31 cellular contexts compared by ENCODE assay signal in the genomic region with DNA sequence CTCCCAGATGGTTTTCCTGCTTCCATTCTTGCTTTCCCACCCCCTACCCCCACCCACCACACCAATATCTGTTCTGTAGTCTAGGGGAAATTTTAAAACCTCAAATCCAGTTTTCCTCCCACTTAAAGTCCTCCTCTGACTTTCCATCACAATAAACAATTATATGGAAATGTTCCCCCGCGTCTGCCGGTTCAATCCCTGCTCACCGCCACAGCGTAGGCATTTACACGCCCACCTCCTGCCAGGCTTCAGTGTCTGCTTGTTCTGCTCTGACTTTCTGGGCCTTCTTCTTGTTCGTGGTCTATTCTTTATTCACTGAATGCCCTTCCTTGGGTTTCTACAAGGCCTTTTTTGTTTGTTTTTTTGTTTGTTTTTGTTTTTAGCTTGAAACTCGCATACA.
"Had no signal": no experiment of that assay in that cellular context is flagged by ENCODE, and none has a peak within 500 bp of the region (broad histone marks: within the 10 kb centered on the region; RNA-seq: fewer than 3 reads in every experiment).

No MANE protein-coding gene starts in this region.

- H3K36me3 Mint-ChIP-seq: activated CD8-positive, alpha-beta memory T cell treated with anti-CD3 and anti-CD28 coated beads, Interleukin-2, amount 10 ng/mL, durations not matched to agents 7 days and 5 days; activated naive CD4-positive, alpha-beta T cell treated with anti-CD3 and anti-CD28 coated beads, Interleukin-2, amount 10 ng/mL, durations not matched to agents 7 days and 5 days; activated naive CD4-positive, alpha-beta T cell treated with anti-CD3 and anti-CD28 coated beads, Interleukin-2, amount 50 U/mL, for 24 hours; activated naive CD8-positive, alpha-beta T cell; activated naive CD8-positive, alpha-beta T cell treated with anti-CD3 and anti-CD28 coated beads, Interleukin-2, amount 10 ng/mL, durations not matched to agents 7 days and 5 days; brain had no signal

- H3K4me1 Mint-ChIP-seq: activated B cell treated with CpG ODN at 0.5 μM for 24 hours; activated CD4-positive, alpha-beta memory T cell treated with anti-CD3 and anti-CD28 coated beads, Interleukin-2, amount 10 ng/mL, durations not matched to agents 7 days and 5 days; activated CD4-positive, alpha-beta T cell treated with anti-CD3 and anti-CD28 coated beads, Interleukin-2, amount 10 ng/mL, durations not matched to agents 7 days and 5 days; activated CD8-positive, alpha-beta memory T cell treated with anti-CD3 and anti-CD28 coated beads, Interleukin-2, amount 10 ng/mL, durations not matched to agents 7 days and 5 days; activated naive CD4-positive, alpha-beta T cell treated with anti-CD3 and anti-CD28 coated beads, Interleukin-2, amount 10 ng/mL, durations not matched to agents 7 days and 5 days; activated naive CD4-positive, alpha-beta T cell treated with anti-CD3 and anti-CD28 coated beads, Interleukin-2, amount 50 U/mL, for 24 hours; activated naive CD8-positive, alpha-beta T cell treated with anti-CD3 and anti-CD28 coated beads, Interleukin-2, amount 10 ng/mL, durations not matched to agents 7 days and 5 days; activated naive CD8-positive, alpha-beta T cell treated with anti-CD3 and anti-CD28 coated beads, Interleukin-2, amount 50 U/mL, for 24 hours had no signal

- H3K27ac Mint-ChIP-seq: activated B cell treated with CpG ODN at 0.5 μM for 24 hours; activated CD4-positive, alpha-beta memory T cell treated with anti-CD3 and anti-CD28 coated beads, Interleukin-2, amount 10 ng/mL, durations not matched to agents 7 days and 5 days; activated CD4-positive, alpha-beta T cell treated with anti-CD3 and anti-CD28 coated beads, Interleukin-2, amount 10 ng/mL, durations not matched to agents 7 days and 5 days; activated CD8-positive, alpha-beta memory T cell treated with anti-CD3 and anti-CD28 coated beads, Interleukin-2, amount 10 ng/mL, durations not matched to agents 7 days and 5 days; activated CD8-positive, alpha-beta T cell treated with anti-CD3 and anti-CD28 coated beads, Interleukin-2, amount 10 ng/mL, durations not matched to agents 7 days and 5 days; activated naive CD4-positive, alpha-beta T cell treated with anti-CD3 and anti-CD28 coated beads, Interleukin-2, amount 10 ng/mL, durations not matched to agents 7 days and 5 days; activated naive CD4-positive, alpha-beta T cell treated with anti-CD3 and anti-CD28 coated beads, Interleukin-2, amount 50 U/mL, for 24 hours; activated naive CD8-positive, alpha-beta T cell; activated naive CD8-positive, alpha-beta T cell treated with anti-CD3 and anti-CD28 coated beads, Interleukin-2, amount 10 ng/mL, durations not matched to agents 7 days and 5 days; activated naive CD8-positive, alpha-beta T cell treated with anti-CD3 and anti-CD28 coated beads, Interleukin-2, amount 50 U/mL, for 24 hours; activated T-cell treated with anti-CD3 and anti-CD28 coated beads, Interleukin-2, amount 50 U/mL, for 24 hours; activated T-helper 2 cell treated with anti-CD3 and anti-CD28 coated beads, Interferon-gamma antibody, Interleukin-2, Interleukin-4, amounts not matched to agents 10 μg/mL and 5 μg/mL and 100 μg/mL, durations not matched to agents 14 hours and 24 hours and 36 hours; brain; T-helper 1 cell treated with Interleukin-12 subunit alpha and Interleukin-12 subunit beta and Interleukin-4 antibody, amounts not matched to agents 30 μg/mL and 1 μg/mL, for 36 hours; T-helper 2 cell treated with Interferon-gamma antibody and Interleukin-4, amounts not matched to agents 5 μg/mL and 100 μg/mL, for 36 hours had no signal

- H3K27ac ChIP-seq: ascending aorta, cardiac muscle cell, VCaP had no signal

- H3K9me3 Mint-ChIP-seq: activated B cell treated with CpG ODN at 0.5 μM for 24 hours; activated CD4-positive, alpha-beta memory T cell treated with anti-CD3 and anti-CD28 coated beads, Interleukin-2, amount 10 ng/mL, durations not matched to agents 7 days and 5 days; activated CD4-positive, alpha-beta T cell treated with anti-CD3 and anti-CD28 coated beads, Interleukin-2, amount 10 ng/mL, durations not matched to agents 7 days and 5 days; activated naive CD4-positive, alpha-beta T cell treated with anti-CD3 and anti-CD28 coated beads, Interleukin-2, amount 10 ng/mL, durations not matched to agents 7 days and 5 days; activated naive CD4-positive, alpha-beta T cell treated with anti-CD3 and anti-CD28 coated beads, Interleukin-2, amount 50 U/mL, for 24 hours; activated naive CD8-positive, alpha-beta T cell treated with anti-CD3 and anti-CD28 coated beads, Interleukin-2, amount 10 ng/mL, durations not matched to agents 7 days and 5 days; activated T-cell treated with anti-CD3 and anti-CD28 coated beads, Interleukin-2, amount 50 U/mL, for 24 hours; activated T-helper 2 cell treated with anti-CD3 and anti-CD28 coated beads, Interferon-gamma antibody, Interleukin-2, Interleukin-4, amounts not matched to agents 10 μg/mL and 5 μg/mL and 100 μg/mL, durations not matched to agents 14 hours and 24 hours and 36 hours; T-helper 1 cell treated with Interleukin-12 subunit alpha and Interleukin-12 subunit beta and Interleukin-4 antibody, amounts not matched to agents 30 μg/mL and 1 μg/mL, for 36 hours; T-helper 2 cell treated with Interferon-gamma antibody and Interleukin-4, amounts not matched to agents 5 μg/mL and 100 μg/mL, for 36 hours had no signal

- H3K27me3 Mint-ChIP-seq: activated B cell treated with CpG ODN at 0.5 μM for 24 hours; activated CD4-positive, alpha-beta memory T cell treated with anti-CD3 and anti-CD28 coated beads, Interleukin-2, amount 10 ng/mL, durations not matched to agents 7 days and 5 days; activated CD4-positive, alpha-beta T cell treated with anti-CD3 and anti-CD28 coated beads, Interleukin-2, amount 10 ng/mL, durations not matched to agents 7 days and 5 days; activated CD8-positive, alpha-beta memory T cell treated with anti-CD3 and anti-CD28 coated beads, Interleukin-2, amount 10 ng/mL, durations not matched to agents 7 days and 5 days; activated naive CD4-positive, alpha-beta T cell treated with anti-CD3 and anti-CD28 coated beads, Interleukin-2, amount 50 U/mL, for 24 hours; activated naive CD8-positive, alpha-beta T cell; activated naive CD8-positive, alpha-beta T cell treated with anti-CD3 and anti-CD28 coated beads, Interleukin-2, amount 10 ng/mL, durations not matched to agents 7 days and 5 days; activated T-cell treated with anti-CD3 and anti-CD28 coated beads, Interleukin-2, amount 50 U/mL, for 24 hours; brain had no signal

- DNase-seq: activated B cell treated with CpG ODN at 0.5 μM for 24 hours; activated CD4-positive, alpha-beta memory T cell treated with anti-CD3 and anti-CD28 coated beads, Interleukin-2, amount 10 ng/mL, durations not matched to agents 7 days and 5 days; activated CD4-positive, alpha-beta T cell treated with anti-CD3 and anti-CD28 coated beads for 4 hours; activated CD4-positive, alpha-beta T cell treated with anti-CD3 and anti-CD28 coated beads, Interleukin-2, amount 10 ng/mL, durations not matched to agents 7 days and 5 days; activated CD4-positive, alpha-beta T cell treated with anti-CD3 and anti-CD28 coated beads, Interleukin-2, amount 50 U/mL, for 48 hours; activated CD4-positive, CD25-positive, alpha-beta regulatory T cell treated with anti-CD3 and anti-CD28 coated beads, Interleukin-2, amount 50 U/mL, for 72 hours; activated CD8-positive, alpha-beta memory T cell treated with anti-CD3 and anti-CD28 coated beads for 24 hours; activated CD8-positive, alpha-beta memory T cell treated with anti-CD3 and anti-CD28 coated beads, Interleukin-2, amount 10 ng/mL, durations not matched to agents 7 days and 5 days; activated CD8-positive, alpha-beta memory T cell treated with anti-CD3 and anti-CD28 coated beads, Interleukin-2, amount 50 U/mL, for 48 hours; activated CD8-positive, alpha-beta T cell treated with anti-CD3 and anti-CD28 coated beads, Interleukin-2, amount 10 ng/mL, durations not matched to agents 7 days and 5 days; activated effector memory CD4-positive, alpha-beta T cell treated with Interleukin-2 at 50 U/mL for 16 hours; activated gamma-delta T cell; activated naive CD4-positive, alpha-beta T cell treated with anti-CD3 and anti-CD28 coated beads, Interleukin-2, amount 10 ng/mL, durations not matched to agents 7 days and 5 days; activated naive CD4-positive, alpha-beta T cell treated with Interleukin-2 at 50 U/mL for 16 hours; activated naive CD8-positive, alpha-beta T cell treated with anti-CD3 and anti-CD28 coated beads, Interleukin-2, amount 10 ng/mL, durations not matched to agents 7 days and 5 days; activated naive CD8-positive, alpha-beta T cell treated with anti-CD3 and anti-CD28 coated beads, Interleukin-2, amount 50 U/mL, for 24 hours; activated T-cell treated with anti-CD3 and anti-CD28 coated beads, Interleukin-2, amount 50 U/mL, for 24 hours; activated T-cell treated with anti-CD3 and anti-CD28 coated beads, Interleukin-2, amount 50 U/mL, for 48 hours; central memory CD4-positive, alpha-beta T cell; T-helper 1 cell; T-helper 2 cell; T-helper 9 cell had no signal

- H3K4me3 Mint-ChIP-seq: activated B cell treated with CpG ODN at 0.5 μM for 24 hours; activated CD4-positive, alpha-beta memory T cell treated with anti-CD3 and anti-CD28 coated beads, Interleukin-2, amount 10 ng/mL, durations not matched to agents 7 days and 5 days; activated CD4-positive, alpha-beta T cell treated with anti-CD3 and anti-CD28 coated beads, Interleukin-2, amount 10 ng/mL, durations not matched to agents 7 days and 5 days; activated CD8-positive, alpha-beta memory T cell treated with anti-CD3 and anti-CD28 coated beads, Interleukin-2, amount 10 ng/mL, durations not matched to agents 7 days and 5 days; activated CD8-positive, alpha-beta T cell treated with anti-CD3 and anti-CD28 coated beads, Interleukin-2, amount 10 ng/mL, durations not matched to agents 7 days and 5 days; activated naive CD4-positive, alpha-beta T cell treated with anti-CD3 and anti-CD28 coated beads, Interleukin-2, amount 10 ng/mL, durations not matched to agents 7 days and 5 days; activated naive CD4-positive, alpha-beta T cell treated with anti-CD3 and anti-CD28 coated beads, Interleukin-2, amount 50 U/mL, for 24 hours; activated naive CD8-positive, alpha-beta T cell; activated naive CD8-positive, alpha-beta T cell treated with anti-CD3 and anti-CD28 coated beads, Interleukin-2, amount 10 ng/mL, durations not matched to agents 7 days and 5 days; activated naive CD8-positive, alpha-beta T cell treated with anti-CD3 and anti-CD28 coated beads, Interleukin-2, amount 50 U/mL, for 24 hours; activated T-cell treated with anti-CD3 and anti-CD28 coated beads, Interleukin-2, amount 50 U/mL, for 24 hours; brain; T-helper 1 cell treated with Interleukin-12 subunit alpha and Interleukin-12 subunit beta and Interleukin-4 antibody, amounts not matched to agents 30 μg/mL and 1 μg/mL, for 36 hours; T-helper 2 cell treated with Interferon-gamma antibody and Interleukin-4, amounts not matched to agents 5 μg/mL and 100 μg/mL, for 36 hours had no signal
